8 cellular contexts compared by ENCODE assay signal in genomic region chr17:50947844-50948514, GRCh38.
DNase-seq lines count a peak whose midpoint lies in the region; ATAC-seq and TF ChIP-seq lines count a peak whose summit lies in the region.

No MANE protein-coding gene starts in this region.

- H3K36me3 Mint-ChIP-seq in CD4-positive, alpha-beta memory T cell, result no peaks in the 10 kb centered on the region
- H3K36me3 Mint-ChIP-seq in naive thymus-derived CD8-positive, alpha-beta T cell, result no peaks in the 10 kb centered on the region
- H3K36me3 Mint-ChIP-seq in activated CD8-positive, alpha-beta T cell treated with anti-CD3 and anti-CD28 coated beads, Interleukin-2, amount 10 ng/mL, durations not matched to agents 7 days and 5 days (ENCODE audit: low read depth), result no peaks in the 10 kb centered on the region

- POLR2A ChIA-PET in CD4-positive, alpha-beta memory T cell (lab: Charles Lee; ENCODE audit: partially characterized antibody), result interaction anchor here (0.9 to 18.7 kb wide), 7 partner anchors 17 to 95 kb away, joined by 4 to 673 read pairs (median 7); partner anchors contain the start of gene TOB1
- POLR2A ChIA-PET in naive thymus-derived CD8-positive, alpha-beta T cell (lab: Charles Lee), result interaction anchor here (0.8 to 15.2 kb wide), 9 partner anchors 13 to 165 kb away, joined by 3 to 535 read pairs (median 14); partner anchors contain the start of gene TOB1
- POLR2A ChIA-PET in activated CD8-positive, alpha-beta T cell treated with anti-CD3 and anti-CD28 coated beads, Interleukin-2, amount 10 ng/mL, durations not matched to agents 7 days and 5 days (lab: Charles Lee), result interaction anchor here (13.9 kb wide), 1 partner anchor 82 kb away, joined by 163 read pairs; the partner anchor contains the start of gene TOB1

- no peak overlapping the region for H3K4me3 ChIP-seq in CD4-positive, alpha-beta memory T cell (ENCODE audit: low read length in 2 of 2)
- H3K4me3 ChIP-seq in coronary artery, result no peak overlapping the region

- H3K4me1 Mint-ChIP-seq in CD4-positive, alpha-beta memory T cell, result peaks cover 23 to 52% (median 34%) of the 10 kb centered on the region in 4 donors
- peaks cover 19 to 52% (median 48%) of the 10 kb centered on the region in 4 donors for H3K4me1 Mint-ChIP-seq in naive thymus-derived CD8-positive, alpha-beta T cell
- H3K4me1 Mint-ChIP-seq in activated CD8-positive, alpha-beta T cell treated with anti-CD3 and anti-CD28 coated beads, Interleukin-2, amount 10 ng/mL, durations not matched to agents 7 days and 5 days (ENCODE audit: low read depth), result peaks cover 54% of the 10 kb centered on the region

- TF ChIP-seq CTCF in coronary artery (IDR thresholded peaks at IDR 0.05), result no peak

- H3K9me3 Mint-ChIP-seq in CD4-positive, alpha-beta memory T cell, result no peaks in the 10 kb centered on the region
- no peaks in the 10 kb centered on the region for H3K9me3 Mint-ChIP-seq in naive thymus-derived CD8-positive, alpha-beta T cell
- no peaks in the 10 kb centered on the region for H3K9me3 Mint-ChIP-seq in activated CD8-positive, alpha-beta T cell treated with anti-CD3 and anti-CD28 coated beads, Interleukin-2, amount 10 ng/mL, durations not matched to agents 7 days and 5 days (ENCODE audit: insufficient read depth)

- H3K27ac Mint-ChIP-seq in CD4-positive, alpha-beta memory T cell, result peak overlapping the region; percentile 37 to 70 (median 55)
- peak overlapping the region; percentile 75 to 91 (median 82) for H3K27ac Mint-ChIP-seq in naive thymus-derived CD8-positive, alpha-beta T cell
- no peak overlapping the region for H3K27ac Mint-ChIP-seq in activated CD8-positive, alpha-beta T cell treated with anti-CD3 and anti-CD28 coated beads, Interleukin-2, amount 10 ng/mL, durations not matched to agents 7 days and 5 days

- no peaks in the 10 kb centered on the region for H3K36me3 ChIP-seq in CD4-positive, alpha-beta memory T cell (ENCODE audit: insufficient read depth, low read length)

- no peaks in the 10 kb centered on the region for H3K9me3 ChIP-seq in CD4-positive, alpha-beta memory T cell (ENCODE audit: control insufficient read depth in 1 of 2, low read length in 2 of 2)

- no peaks in the 10 kb centered on the region for H3K27me3 Mint-ChIP-seq in CD4-positive, alpha-beta memory T cell
- no peaks in the 10 kb centered on the region for H3K27me3 Mint-ChIP-seq in naive thymus-derived CD8-positive, alpha-beta T cell
- H3K27me3 Mint-ChIP-seq in activated CD8-positive, alpha-beta T cell treated with anti-CD3 and anti-CD28 coated beads, Interleukin-2, amount 10 ng/mL, durations not matched to agents 7 days and 5 days (ENCODE audit: low read depth), result no peaks in the 10 kb centered on the region

- no peak for DNase-seq in CD4-positive, alpha-beta memory T cell
- DNase-seq in NCI-H2081 (lab: John Stamatoyannopoulos, UW) (peak; percentile 74 to 87), coronary artery (ENCODE audit: low spot score) (peak; percentile 74), NCI-H128 (lab: John Stamatoyannopoulos, UW; ENCODE audit: unreplicated experiment) (no peak)
- DNase-seq in naive thymus-derived CD8-positive, alpha-beta T cell, result no peak
- no peak for DNase-seq in activated CD8-positive, alpha-beta T cell treated with anti-CD3 and anti-CD28 coated beads, Interleukin-2, amount 10 ng/mL, durations not matched to agents 7 days and 5 days
- no peak for DNase-seq in activated CD4-positive, alpha-beta T cell treated with anti-CD3 and anti-CD28 coated beads, Interleukin-2, amount 50 U/mL, for 4 hours

- no peak overlapping the region for H3K27ac ChIP-seq in CD4-positive, alpha-beta memory T cell (ENCODE audit: low read depth, low read length)
- peak overlapping the region; percentile 87 to 90 for H3K27ac ChIP-seq in coronary artery

- intact Hi-C loops in CD4-positive, alpha-beta memory T cell (cut with micrococcal nuclease), result no loop called here

- H3K27me3 ChIP-seq in CD4-positive, alpha-beta memory T cell (ENCODE audit: insufficient read depth, low read length), result no peaks in the 10 kb centered on the region

- ATAC-seq in naive thymus-derived CD8-positive, alpha-beta T cell, result no peak
- no peak for ATAC-seq in activated CD8-positive, alpha-beta T cell treated with anti-CD3 and anti-CD28 coated beads, Interleukin-2, amount 10 ng/mL, durations not matched to agents 7 days and 5 days
- ATAC-seq in GM19351 (IDR thresholded peaks at IDR 0.05; ENCODE audit: unreplicated experiment), result no peak

- CTCF ChIA-PET in CD4-positive, alpha-beta memory T cell (lab: Charles Lee; ENCODE audit: partially characterized antibody), result interaction anchor here (0.8 to 17.7 kb wide), 15 partner anchors 9 to 165 kb away, joined by 3 to 515 read pairs (median 6); partner anchors contain the start of gene TOB1
- CTCF ChIA-PET in activated CD8-positive, alpha-beta T cell treated with anti-CD3 and anti-CD28 coated beads, Interleukin-2, amount 10 ng/mL, durations not matched to agents 7 days and 5 days (lab: Charles Lee), result interaction anchor here (1.3 to 15.6 kb wide), 5 partner anchors 9 to 165 kb away, joined by 5 to 351 read pairs (median 14); partner anchors contain the start of gene TOB1

- H3K4me3 Mint-ChIP-seq in CD4-positive, alpha-beta memory T cell, result no peak overlapping the region
- no peak overlapping the region for H3K4me3 Mint-ChIP-seq in naive thymus-derived CD8-positive, alpha-beta T cell
- H3K4me3 Mint-ChIP-seq in activated CD8-positive, alpha-beta T cell treated with anti-CD3 and anti-CD28 coated beads, Interleukin-2, amount 10 ng/mL, durations not matched to agents 7 days and 5 days, result no peak overlapping the region

- H3K4me1 ChIP-seq in CD4-positive, alpha-beta memory T cell (ENCODE audit: insufficient read depth, low read length), result peaks cover 40% of the 10 kb centered on the region

Comparison
In these comparisons a context has a peak if more than half of its experiments do, and no peak if none do; other contexts are left out.
1. DNase-seq: peak in NCI-H2081 (2 of 2) and coronary artery (single experiment); none in CD4-positive, alpha-beta memory T cell (0 of 5), naive thymus-derived CD8-positive, alpha-beta T cell (0 of 10), NCI-H128 (single experiment), activated CD8-positive, alpha-beta T cell treated with anti-CD3 and anti-CD28 coated beads, Interleukin-2, amount 10 ng/mL, durations not matched to agents 7 days and 5 days (single experiment) and activated CD4-positive, alpha-beta T cell treated with anti-CD3 and anti-CD28 coated beads, Interleukin-2, amount 50 U/mL, for 4 hours (0 of 2).